ENCODE assay signal across 13 cellular contexts in genomic region chr2:29014331-29014730, GRCh38. TPM values are rescaled to one million over a fixed set of nuclear protein-coding genes. Genes with fewer than 3 reads are reported as not detected.
DNase-seq lines count a peak whose midpoint lies in the region; ATAC-seq and TF ChIP-seq lines count a peak whose summit lies in the region.
"Had no signal": no experiment of that assay in that cellular context is flagged by ENCODE, and none has a peak within 500 bp of the region (broad histone marks: within the 10 kb centered on the region; RNA-seq: fewer than 3 reads in every experiment).

No MANE protein-coding gene starts in this region.

- WGBS in tibial nerve, 2 donors = 73 to 75% methylated on average over 8 of the region's 8 CpGs

- peak overlapping the region; percentile 77 for H3K27ac ChIP-seq in naive thymus-derived CD4-positive, alpha-beta T cell (ENCODE audit: low read depth, low read length)
- H3K27ac ChIP-seq in tibial nerve = peak overlapping the region in 3 of 4 donors; percentile 28 to 78 (median 73)
- H3K27ac ChIP-seq: SJCRH30, tibial artery had no signal

- in situ Hi-C loops in G401 (cut with HindIII; ENCODE audit: low sequenced_read_pairs) = no loop called here

- H3K36me3 ChIP-seq in naive thymus-derived CD4-positive, alpha-beta T cell (ENCODE audit: control insufficient read depth in 2 of 3, insufficient read depth in 3 of 3, low read length in 3 of 3) = no peaks in the 10 kb centered on the region
- no peaks in the 10 kb centered on the region for H3K36me3 ChIP-seq in tibial nerve
- H3K36me3 ChIP-seq: SJCRH30, tibial artery had no signal

- H3K36me3 Mint-ChIP-seq in activated naive CD4-positive, alpha-beta T cell treated with anti-CD3 and anti-CD28 coated beads, Interleukin-2, amount 10 ng/mL, durations not matched to agents 7 days and 5 days = peaks cover 7% of the 10 kb centered on the region
- peaks cover 0 to 8% (median 0%) of the 10 kb centered on the region in 5 donors for H3K36me3 Mint-ChIP-seq in naive thymus-derived CD4-positive, alpha-beta T cell

- no peaks in the 10 kb centered on the region for H3K9me3 Mint-ChIP-seq in activated naive CD4-positive, alpha-beta T cell treated with anti-CD3 and anti-CD28 coated beads, Interleukin-2, amount 10 ng/mL, durations not matched to agents 7 days and 5 days
- H3K9me3 Mint-ChIP-seq in naive thymus-derived CD4-positive, alpha-beta T cell = no peaks in the 10 kb centered on the region

- TF ChIP-seq CTCF in tibial nerve (IDR thresholded peaks at IDR 0.05) = no peak

- H3K4me1 Mint-ChIP-seq in activated naive CD4-positive, alpha-beta T cell treated with anti-CD3 and anti-CD28 coated beads, Interleukin-2, amount 10 ng/mL, durations not matched to agents 7 days and 5 days = peaks cover 78% of the 10 kb centered on the region
- H3K4me1 Mint-ChIP-seq in naive thymus-derived CD4-positive, alpha-beta T cell = peaks cover 68 to 79% (median 75%) of the 10 kb centered on the region in 7 donors

- no peak for TF ChIP-seq EP300 in tibial nerve (IDR thresholded peaks at IDR 0.05)

- ATAC-seq in naive thymus-derived CD4-positive, alpha-beta T cell = no peak
- no peak for ATAC-seq in HG03097 (IDR thresholded peaks at IDR 0.05; ENCODE audit: low FRiP score, unreplicated experiment)

- intact Hi-C loops in naive thymus-derived CD4-positive, alpha-beta T cell (cut with micrococcal nuclease) = loop anchor here (1.0 to 10.0 kb wide), 9 partner anchors 14 to 1132 kb away; partner anchors contain the start of genes TRMT61B (in 1 of the 2), WDR43 (in 1 of the 2) and YPEL5 (in 1 of the 2)

- H3K27ac Mint-ChIP-seq in activated naive CD4-positive, alpha-beta T cell treated with anti-CD3 and anti-CD28 coated beads, Interleukin-2, amount 10 ng/mL, durations not matched to agents 7 days and 5 days = peak overlapping the region; percentile 96
- H3K27ac Mint-ChIP-seq in naive thymus-derived CD4-positive, alpha-beta T cell = peak overlapping the region; percentile 94 to 100 (median 99)

- peak; percentile 17 to 19 for DNase-seq in activated CD4-positive, alpha-beta T cell treated with anti-CD3 and anti-CD28 coated beads for 4 hours
- DNase-seq in activated CD4-positive, alpha-beta T cell treated with anti-CD3 and anti-CD28 coated beads, Interleukin-2, amount 50 U/mL, for 1 hour = no peak
- DNase-seq in activated naive CD4-positive, alpha-beta T cell treated with anti-CD3 and anti-CD28 coated beads, Interleukin-2, amount 10 ng/mL, durations not matched to agents 7 days and 5 days = no peak
- DNase-seq in naive thymus-derived CD4-positive, alpha-beta T cell = peak in 1 of 9 donors; percentile 46
- DNase-seq in tibial nerve (ENCODE audit: low spot score in 2 of 2) = no peak
- DNase-seq in MV-4-11 (lab: John Stamatoyannopoulos, UW) = no peak
- DNase-seq in G401 (ENCODE audit: low spot score) = no peak
- DNase-seq: tibial artery had no signal

- CTCF ChIA-PET in activated naive CD4-positive, alpha-beta T cell treated with anti-CD3 and anti-CD28 coated beads, Interleukin-2, amount 10 ng/mL, durations not matched to agents 7 days and 5 days (lab: Charles Lee) = interaction anchor here (1.1 to 2.2 kb wide), 5 partner anchors 12 to 194 kb away, joined by 3 to 9 read pairs (median 5); no protein-coding TSS in a partner anchor
- CTCF ChIA-PET in naive thymus-derived CD4-positive, alpha-beta T cell (lab: Charles Lee) = interaction anchor here (1.0 to 2.5 kb wide), 2 partner anchors 55 to 58 kb away, joined by 4 to 12 read pairs; no protein-coding TSS in a partner anchor

- H3K4me3 Mint-ChIP-seq in activated naive CD4-positive, alpha-beta T cell treated with anti-CD3 and anti-CD28 coated beads, Interleukin-2, amount 10 ng/mL, durations not matched to agents 7 days and 5 days = peak overlapping the region; percentile 90
- peak overlapping the region; percentile 74 to 94 (median 84) for H3K4me3 Mint-ChIP-seq in naive thymus-derived CD4-positive, alpha-beta T cell

- POLR2A ChIA-PET in naive thymus-derived CD4-positive, alpha-beta T cell (lab: Charles Lee) = interaction anchor here (1.1 to 7.8 kb wide), 4 partner anchors 13 to 102 kb away, joined by 3 to 80 read pairs (median 9); partner anchors contain the start of gene CLIP4

- no peaks in the 10 kb centered on the region for H3K9me3 ChIP-seq in naive thymus-derived CD4-positive, alpha-beta T cell (ENCODE audit: control insufficient read depth in 2 of 3, low read length in 3 of 3)
- no peaks in the 10 kb centered on the region for H3K9me3 ChIP-seq in tibial nerve
- H3K9me3 ChIP-seq: mucosa of descending colon, SJCRH30, tibial artery had no signal

- H3K27me3 ChIP-seq in naive thymus-derived CD4-positive, alpha-beta T cell (ENCODE audit: control insufficient read depth in 2 of 2, insufficient read depth in 2 of 2, low read length in 2 of 2) = no peaks in the 10 kb centered on the region
- no peaks in the 10 kb centered on the region for H3K27me3 ChIP-seq in tibial nerve
- H3K27me3 ChIP-seq: SJCRH30 had no signal

- peak overlapping the region; percentile 27 for H3K4me3 ChIP-seq in naive thymus-derived CD4-positive, alpha-beta T cell (ENCODE audit: low read length)
- peak overlapping the region in 1 of 4 donors; percentile 38 for H3K4me3 ChIP-seq in tibial nerve
- H3K4me3 ChIP-seq: mucosa of descending colon, SJCRH30, tibial artery had no signal

- no peaks in the 10 kb centered on the region for H3K27me3 Mint-ChIP-seq in activated naive CD4-positive, alpha-beta T cell treated with anti-CD3 and anti-CD28 coated beads, Interleukin-2, amount 10 ng/mL, durations not matched to agents 7 days and 5 days
- no peaks in the 10 kb centered on the region for H3K27me3 Mint-ChIP-seq in naive thymus-derived CD4-positive, alpha-beta T cell

- H3K4me1 ChIP-seq in naive thymus-derived CD4-positive, alpha-beta T cell (ENCODE audit: control insufficient read depth in 2 of 2, insufficient read depth in 2 of 2, low read length in 2 of 2) = peaks cover 78 to 89% of the 10 kb centered on the region in 2 donors
- peaks cover 0 to 63% (median 36%) of the 10 kb centered on the region in 4 donors for H3K4me1 ChIP-seq in tibial nerve

- no peak for TF ChIP-seq POLR2A in tibial nerve (IDR thresholded peaks at IDR 0.05)

RNA-seq across cellular contexts. Expression of gene TOGARAM2, which starts 33.2 kb away (rescaled TPM):
- 1 to 10 TPM in 4 of 5 experiments, under 1 TPM in 1; 0.97 to 4.9 (median 1.6) TPM for total RNA-seq in naive thymus-derived CD4-positive, alpha-beta T cell
- polyA plus RNA-seq in naive thymus-derived CD4-positive, alpha-beta T cell = under 1 TPM in 1 of 2 donors, not detected in 1; 0.58 TPM
- 10 to 100 TPM in 3 of 4 donors, 1 to 10 TPM in 1; 6.0 to 35.0 (median 19.5) TPM for total RNA-seq in tibial nerve
- 2.7 and 3.2 TPM in 2 replicates for total RNA-seq in G401 (2014; rRNA removed; shearing (Covaris generic))
- total RNA-seq: glomerular endothelial cell had no signal

RNA-seq across cellular contexts. Expression of gene PCARE, which starts 60.0 kb away (rescaled TPM):
- total RNA-seq in naive thymus-derived CD4-positive, alpha-beta T cell = not detected
- polyA plus RNA-seq in naive thymus-derived CD4-positive, alpha-beta T cell = not detected
- total RNA-seq in tibial nerve = under 1 TPM; 0.20 to 0.30 (median 0.21) TPM
- total RNA-seq in G401 (2014; rRNA removed; shearing (Covaris generic)) = not detected in 2 replicates
- total RNA-seq: chondrocyte, glomerular endothelial cell, mucosa of descending colon had no signal

Comparison
In these comparisons a context has a peak if more than half of its experiments do, and no peak if none do; other contexts are left out.
1. DNase-seq: peak in activated CD4-positive, alpha-beta T cell treated with anti-CD3 and anti-CD28 coated beads for 4 hours (2 of 2); none in activated CD4-positive, alpha-beta T cell treated with anti-CD3 and anti-CD28 coated beads, Interleukin-2, amount 50 U/mL, for 1 hour (single experiment), activated naive CD4-positive, alpha-beta T cell treated with anti-CD3 and anti-CD28 coated beads, Interleukin-2, amount 10 ng/mL, durations not matched to agents 7 days and 5 days (single experiment), tibial nerve (0 of 2), MV-4-11 (single experiment) and G401 (single experiment).